28 cellular contexts compared by ENCODE assay signal in genomic region chr14:49044981-49045380, GRCh38.
"Had no signal": no experiment of that assay in that cellular context is flagged by ENCODE, and none has a peak within 500 bp of the region (broad histone marks: within the 10 kb centered on the region; RNA-seq: fewer than 3 reads in every experiment).

No MANE protein-coding gene starts in this region.

- H3K27ac Mint-ChIP-seq: dendritic cell treated with granulocyte-macrophage colony-stimulating factor and Interleukin-4, amounts not matched to agents 40 ng/mL and 50 ng/mL, for 4 days; effector memory CD8-positive, alpha-beta T cell; endodermal cell had no signal

- H3K4me3 Mint-ChIP-seq: dendritic cell treated with granulocyte-macrophage colony-stimulating factor and Interleukin-4, amounts not matched to agents 40 ng/mL and 50 ng/mL, for 4 days; effector memory CD8-positive, alpha-beta T cell; endodermal cell had no signal

- H3K4me3 ChIP-seq: colonic mucosa, coronary artery, dorsolateral prefrontal cortex, esophagus muscularis mucosa, esophagus squamous epithelium, gastrocnemius medialis, gastroesophageal sphincter, heart left ventricle, heart right ventricle had no signal

- ATAC-seq: effector memory CD8-positive, alpha-beta T cell; esophagus mucosa; gastrocnemius medialis; gastroesophageal sphincter; heart left ventricle; heart right ventricle had no signal

- H3K36me3 ChIP-seq: colonic mucosa, esophagus muscularis mucosa, esophagus squamous epithelium, gastrocnemius medialis, gastroesophageal sphincter, heart left ventricle, heart right ventricle had no signal

- H3K27me3 ChIP-seq: colonic mucosa, dorsolateral prefrontal cortex, esophagus muscularis mucosa, esophagus squamous epithelium, gastrocnemius medialis, gastroesophageal sphincter, heart left ventricle, heart right ventricle had no signal

- H3K4me1 ChIP-seq: colonic mucosa, esophagus muscularis mucosa, esophagus squamous epithelium, gastrocnemius medialis, gastroesophageal sphincter, heart left ventricle, heart right ventricle had no signal

- H3K9me3 Mint-ChIP-seq: dendritic cell treated with granulocyte-macrophage colony-stimulating factor and Interleukin-4, amounts not matched to agents 40 ng/mL and 50 ng/mL, for 4 days; endodermal cell had no signal

- H3K27me3 Mint-ChIP-seq: dendritic cell treated with granulocyte-macrophage colony-stimulating factor and Interleukin-4, amounts not matched to agents 40 ng/mL and 50 ng/mL, for 4 days; effector memory CD8-positive, alpha-beta T cell had no signal

- H3K4me1 Mint-ChIP-seq: endodermal cell had no signal

- H3K9me3 ChIP-seq: colonic mucosa, esophagus muscularis mucosa, esophagus squamous epithelium, gastrocnemius medialis, gastroesophageal sphincter, heart left ventricle, heart right ventricle had no signal

- H3K27ac ChIP-seq: colonic mucosa, coronary artery, dorsolateral prefrontal cortex, epithelial cell of prostate, esophagus muscularis mucosa, esophagus squamous epithelium, gastrocnemius medialis, gastroesophageal sphincter, heart left ventricle, heart right ventricle had no signal

- DNase-seq: colonic mucosa; cortex of kidney; dermis blood vessel endothelial cell; dorsolateral prefrontal cortex; effector CD4-positive, alpha-beta T cell; effector CD8-positive, alpha-beta T cell; effector memory CD4-positive, alpha-beta T cell; effector memory CD8-positive, alpha-beta T cell; endodermal cell; erythroblast; esophagus squamous epithelium; foreskin fibroblast; foreskin melanocyte; gastrocnemius medialis; glutamatergic neuron; head of caudate nucleus; heart left ventricle; heart right ventricle had no signal

- FAIRE-seq: colon, endometrium, endothelial cell of umbilical vein, frontal cortex had no signal
